In genomic region chr12:75705749-75706719, GRCh38 we compare ENCODE assay signal across 8 cellular contexts.
DNase-seq lines count a peak whose midpoint lies in the region; TF ChIP-seq lines count a peak whose summit lies in the region.

No MANE protein-coding gene starts in this region.

- H3K27ac ChIP-seq in hepatocyte: peak overlapping the region; percentile 72

- H2AFZ ChIP-seq in hepatocyte: no peak overlapping the region

- H3K9me3 ChIP-seq in hepatocyte (ENCODE audit: low read depth): no peaks in the 10 kb centered on the region

- no peaks in the 10 kb centered on the region for H3K79me2 ChIP-seq in hepatocyte

- H3K4me2 ChIP-seq in hepatocyte: peak overlapping the region; percentile 30

- no peaks in the 10 kb centered on the region for H3K27me3 ChIP-seq in hepatocyte

- H3K4me3 ChIP-seq in WI38 (ENCODE audit: low read depth, low read length) (peak overlapping the region; percentile 40), hepatocyte (no peak overlapping the region)

- H4K20me1 ChIP-seq in hepatocyte (ENCODE audit: insufficient read depth, poor library complexity, severe bottlenecking): no peaks in the 10 kb centered on the region

- DNase-seq in HEK293T (ENCODE audit: extremely low spot score) (peak; percentile 15), hepatocyte (ENCODE audit: low spot score) (peak; percentile 39), smooth muscle cell of the brain vasculature (ENCODE audit: low read depth, low spot score) (peak; percentile 99), superior temporal gyrus (ENCODE audit: extremely low spot score) (no peak), GM19238 (ENCODE audit: insufficient read length, low spot score) (no peak), GM19240 (ENCODE audit: insufficient read length, low spot score) (no peak)
- DNase-seq in activated CD4-positive, alpha-beta T cell treated with anti-CD3 and anti-CD28 coated beads for 1 hour: no peak

- WGBS in hepatocyte (ENCODE audit: low lambda C conversion rate, missing lambda C conversion rate): 40% methylated on average over 8 of the region's 8 CpGs

- H3K9me2 ChIP-seq in hepatocyte (replicated peaks; ENCODE audit: insufficient read depth): no peaks in the 10 kb centered on the region

- CTCF ChIA-PET in HEK293T (lab: Yijun Ruan, JAX): interaction anchor here (0.6 kb wide), 1 partner anchor 133 kb away, joined by 4 read pairs; no protein-coding TSS in a partner anchor

- H3K36me3 ChIP-seq in hepatocyte (replicated peaks; ENCODE audit: insufficient read depth, low read depth): no peaks in the 10 kb centered on the region

- POLR2A ChIA-PET in HEK293T (lab: Yijun Ruan, JAX): no interaction called here

- TF ChIP-seq CTCF in WI38 (IDR thresholded peaks at IDR 0.05; ENCODE audit: low read depth, low read length): no peak
- TF ChIP-seq CTCF in hepatocyte (IDR thresholded peaks at IDR 0.05; ENCODE audit: poor library complexity): no peak

- peaks cover 15% of the 10 kb centered on the region for H3K4me1 ChIP-seq in hepatocyte (ENCODE audit: insufficient read depth)

TF ChIP-seq in HEK293T, 16 proteins besides CTCF, POLR2A, EP300 and RAD21:
- TF ChIP-seq ARNT (IDR thresholded peaks at IDR 0.05) (no peak), PKNOX1 (IDR thresholded peaks at IDR 0.05) (peak; percentile 78), FOXK2 (IDR thresholded peaks at IDR 0.05) (no peak), L3MBTL2 (conservative IDR thresholded peaks at IDR 0.05) (no peak), NFRKB (IDR thresholded peaks at IDR 0.05) (no peak), TARDBP (IDR thresholded peaks at IDR 0.05) (no peak), SP1 (IDR thresholded peaks at IDR 0.05) (no peak), ELF4 (IDR thresholded peaks at IDR 0.05) (no peak), ZNF384 (IDR thresholded peaks at IDR 0.05) (peak; percentile 50; the same call in 1 of the 2 replicates), SUZ12 (IDR thresholded peaks at IDR 0.05) (no peak), FOXA1 (IDR thresholded peaks at IDR 0.05) (no peak), HDGF (IDR thresholded peaks at IDR 0.05; ENCODE audit: borderline replicate concordance) (no peak), LEF1 (IDR thresholded peaks at IDR 0.05; ENCODE audit: borderline replicate concordance) (no peak), FOXM1 (IDR thresholded peaks at IDR 0.05; ENCODE audit: borderline replicate concordance) (no peak)

Comparison
In these comparisons a context has a peak if more than half of its experiments do, and no peak if none do; other contexts are left out.
1. DNase-seq: peak in HEK293T (single experiment), hepatocyte (single experiment) and smooth muscle cell of the brain vasculature (single experiment); none in superior temporal gyrus (single experiment), GM19238 (single experiment), activated CD4-positive, alpha-beta T cell treated with anti-CD3 and anti-CD28 coated beads for 1 hour (single experiment) and GM19240 (single experiment).